ENCODE assay signal across 36 cellular contexts in genomic region chr2:217011576-217011975, GRCh38.
"Had no signal": no experiment of that assay in that cellular context is flagged by ENCODE, and none has a peak within 500 bp of the region (broad histone marks: within the 10 kb centered on the region; RNA-seq: fewer than 3 reads in every experiment).

No MANE protein-coding gene starts in this region.

- H3K9me3 ChIP-seq: MG63 had no signal

- H3K4me2 ChIP-seq: KMS-11 had no signal

- DNase-seq: Karpas-422, Kasumi-1, KG1, MG63, MM.1S, MV-4-11, NCI-H1048, NCI-H1092, NCI-H1092 treated with DMSO at 0.1 percent for 48 hours, NCI-H1105, NCI-H1105 treated with DMSO at 0.1 percent for 48 hours, NCI-H1417, NCI-H1417 treated with DMSO at 0.1 percent for 48 hours, NCI-H1436, NCI-H1436 treated with DMSO at 0.1 percent for 48 hours, NCI-H146, NCI-H1694, NCI-H1694 treated with DMSO at 0.1 percent for 48 hours, NCI-H187, NCI-H187 treated with DMSO at 0.1 percent for 48 hours, NCI-H1930, NCI-H2029, NCI-H2029 treated with DMSO at 0.1 percent for 48 hours, NCI-H2081, NCI-H2081 treated with DMSO at 0.1 percent for 48 hours, NCI-H2107, NCI-H2171, NCI-H2171 treated with DMSO at 0.1 percent for 48 hours, NCI-H2227 treated with DMSO at 0.1 percent for 48 hours, NCI-H226, NCI-H345, NCI-H446, NCI-H446 treated with DMSO at 0.1 percent for 48 hours, NCI-H510A, NCI-H510A treated with DMSO at 0.1 percent for 48 hours had no signal

- H3K4me3 ChIP-seq: MG63 had no signal

- H3K27ac ChIP-seq: KMS-11 had no signal

- H3K36me3 ChIP-seq: MG63 had no signal

- H3K9ac ChIP-seq: KMS-11 had no signal
